24 cellular contexts compared by ENCODE assay signal in genomic region chr12:80781313-80781712, GRCh38.
DNase-seq lines count a peak whose midpoint lies in the region; TF ChIP-seq lines count a peak whose summit lies in the region.
"Had no signal": no experiment of that assay in that cellular context is flagged by ENCODE, and none has a peak within 500 bp of the region (broad histone marks: within the 10 kb centered on the region; RNA-seq: fewer than 3 reads in every experiment).

No MANE protein-coding gene starts in this region.

- H3K36me3 Mint-ChIP-seq in H9 (ENCODE audit: insufficient read depth in 1 of 3, low read depth in 3 of 3), result peaks cover 23 to 38% (median 27%) of the 10 kb centered on the region in 3 experiments
- H3K36me3 Mint-ChIP-seq: CD4-positive, CD25-positive, alpha-beta regulatory T cell had no signal

- no peak overlapping the region for H2BK120ac ChIP-seq in H9 (ENCODE audit: low read depth, low read length, poor library complexity, severe bottlenecking)

- H3K9ac ChIP-seq in H9 (ENCODE audit: extremely low read depth, insufficient read length, low read length) (no peak overlapping the region), iPS-15b (ENCODE audit: low read depth, low read length) (no peak overlapping the region)
- H3K9ac ChIP-seq: BLaER1, GM23248 had no signal

- no peak overlapping the region for H3K4ac ChIP-seq in H9 (ENCODE audit: low read depth, low read length)

- DNase-seq in H9 (no peak), NCI-H146 treated with DMSO at 0.1 percent for 48 hours (lab: John Stamatoyannopoulos, UW; ENCODE audit: unreplicated experiment) (peak; percentile 44), osteoblast (ENCODE audit: insufficient read length, low spot score, missing footprints) (no peak), kidney glomerular epithelial cell (lab: John Stamatoyannopoulos, UW) (no peak), T-helper 2 cell (no peak)
- no peak for DNase-seq in activated T-cell treated with anti-CD3 and anti-CD28 coated beads, Interleukin-2, amount 50 U/mL, for 1 hour
- DNase-seq: CD4-positive, CD25-positive, alpha-beta regulatory T cell; DMS153; DND-41; GM23248; HCEC 1CT; Karpas-422; NCI-H1092; NCI-H1417 treated with DMSO at 0.1 percent for 48 hours; NCI-H187 treated with DMSO at 0.1 percent for 48 hours; NCI-H2171 treated with DMSO at 0.1 percent for 48 hours; NCI-H345; NCI-H510A treated with DMSO at 0.1 percent for 48 hours; NCI-H774; PC-9; Right ventricle myocardium superior had no signal

- H3K23ac ChIP-seq in H9 (ENCODE audit: insufficient read length, low read depth, low read length), result no peak overlapping the region

- H3K4me3 ChIP-seq in iPS-15b (ENCODE audit: low read depth, low read length) (peak overlapping the region; percentile 22), osteoblast (ENCODE audit: insufficient read depth, low read length) (no peak overlapping the region)
- H3K4me3 ChIP-seq: BLaER1, GM23248, PC-9, SJSA1 had no signal

- H4K20me1 ChIP-seq in H9 (ENCODE audit: control insufficient read depth, insufficient read depth, insufficient read length) (no peaks in the 10 kb centered on the region), osteoblast (ENCODE audit: insufficient read depth, low read length) (no peaks in the 10 kb centered on the region)
- H4K20me1 ChIP-seq: BLaER1 had no signal

- no peak overlapping the region for H3K18ac ChIP-seq in H9 (ENCODE audit: insufficient read length, low read depth, low read length)

- peaks cover 68 to 76% of the 10 kb centered on the region in 2 experiments for H3K4me1 Mint-ChIP-seq in H9
- H3K4me1 Mint-ChIP-seq: CD4-positive, CD25-positive, alpha-beta regulatory T cell had no signal

- H2AFZ ChIP-seq in H9 (ENCODE audit: low read length), result no peak overlapping the region
- peak overlapping the region; percentile 23 for H2AFZ ChIP-seq in osteoblast (ENCODE audit: low read length)
- H2AFZ ChIP-seq: GM23248, PC-9 had no signal

- H3K4me1 ChIP-seq in H9 (ENCODE audit: insufficient read depth, low read length), result peaks cover 4% of the 10 kb centered on the region; the same call in 1 of the 2 replicates
- H3K4me1 ChIP-seq in iPS-15b (ENCODE audit: control insufficient read depth, insufficient read depth, low read length), result peaks cover 17% of the 10 kb centered on the region
- H3K4me1 ChIP-seq in osteoblast (ENCODE audit: insufficient read depth, low read length), result peaks cover 14% of the 10 kb centered on the region

- H2AK5ac ChIP-seq in H9 (ENCODE audit: insufficient read length, low read length), result no peak overlapping the region

- no peak overlapping the region for H3T11ph ChIP-seq in H9 (ENCODE audit: low read length)

- H2BK15ac ChIP-seq in H9 (ENCODE audit: low read depth, low read length), result no peak overlapping the region

- H3K36me3 ChIP-seq in iPS-15b (ENCODE audit: control insufficient read depth, insufficient read depth, low read length) (no peaks in the 10 kb centered on the region), osteoblast (ENCODE audit: insufficient read depth, low read length) (no peaks in the 10 kb centered on the region)
- H3K36me3 ChIP-seq: BLaER1, SJSA1 had no signal

- H3K27me3 Mint-ChIP-seq in H9 (ENCODE audit: low read depth), result no peaks in the 10 kb centered on the region
- H3K27me3 Mint-ChIP-seq: CD4-positive, CD25-positive, alpha-beta regulatory T cell had no signal

- peak overlapping the region; percentile 82 to 96 (median 83); a peak in 6 of 7 replicates for H3K27ac Mint-ChIP-seq in H9
- H3K27ac Mint-ChIP-seq: CD4-positive, CD25-positive, alpha-beta regulatory T cell had no signal

- H3K27me3 ChIP-seq in H9 (ENCODE audit: insufficient read depth, low read length) (no peaks in the 10 kb centered on the region), iPS-15b (ENCODE audit: control insufficient read depth, insufficient read depth, low read length) (no peaks in the 10 kb centered on the region), osteoblast (ENCODE audit: insufficient read depth, low read length) (no peaks in the 10 kb centered on the region)
- H3K27me3 ChIP-seq: BLaER1, SJSA1 had no signal

- no peak overlapping the region for H2BK5ac ChIP-seq in H9 (ENCODE audit: insufficient read length, low read length)

- no peak overlapping the region for H3K14ac ChIP-seq in H9 (ENCODE audit: insufficient read depth, low read length)

- H3K4me3 Mint-ChIP-seq in H9, result no peak overlapping the region; a peak in 2 of 5 replicates
- H3K4me3 Mint-ChIP-seq: CD4-positive, CD25-positive, alpha-beta regulatory T cell had no signal

- H3K79me2 ChIP-seq in H9 (ENCODE audit: insufficient read depth, low read length), result no peaks in the 10 kb centered on the region
- H3K79me2 ChIP-seq in osteoblast (ENCODE audit: insufficient read depth, low read length), result no peaks in the 10 kb centered on the region

- H2BK12ac ChIP-seq in H9 (ENCODE audit: insufficient read length, low read depth, low read length), result no peak overlapping the region

- H4K8ac ChIP-seq in H9 (replicated peaks; ENCODE audit: insufficient read length, low read depth, low read length), result no peak overlapping the region

- no CpG with 5 or more reads among the region's 1 CpG for WGBS in H9 (ENCODE audit: extremely low coverage, insufficient read length, low lambda C conversion rate)

- H3K79me1 ChIP-seq in H9 (ENCODE audit: insufficient read depth, low read depth, low read length, poor library complexity, severe bottlenecking), result no peaks in the 10 kb centered on the region

- H3K4me2 ChIP-seq in H9 (ENCODE audit: insufficient read depth, insufficient read length, low read length) (peak overlapping the region; percentile 2), osteoblast (ENCODE audit: insufficient read depth, low read length) (no peak overlapping the region)
- H3K4me2 ChIP-seq: BLaER1, PC-9 had no signal

- H3K27ac ChIP-seq in H9 (ENCODE audit: insufficient read length, low read depth, low read length) (no peak overlapping the region), osteoblast (ENCODE audit: low read depth, low read length) (no peak overlapping the region)
- H3K27ac ChIP-seq: BLaER1, GM23248, PC-9, SJSA1 had no signal

- H3K9me3 ChIP-seq in H9 (ENCODE audit: control insufficient read depth, low read depth, low read length), result no peaks in the 10 kb centered on the region
- H3K9me3 ChIP-seq in iPS-15b (ENCODE audit: control insufficient read depth, insufficient read depth, low read length), result no peaks in the 10 kb centered on the region
- no peaks in the 10 kb centered on the region for H3K9me3 ChIP-seq in osteoblast (ENCODE audit: low read depth, low read length)

- H3K9me3 Mint-ChIP-seq in H9, result peaks cover 12 to 18% of the 10 kb centered on the region in 2 experiments

- H4K91ac ChIP-seq in H9 (ENCODE audit: insufficient read length, low read depth, low read length), result no peak overlapping the region

- H3K56ac ChIP-seq in H9 (ENCODE audit: insufficient read length, low read depth, low read length), result no peak overlapping the region

- H4K5ac ChIP-seq in H9 (ENCODE audit: insufficient read length, low read depth, low read length), result no peak overlapping the region

- TF ChIP-seq CTCF in H9 (conservative IDR thresholded peaks at IDR 0.05), result no peak
- TF ChIP-seq CTCF in osteoblast (IDR thresholded peaks at IDR 0.05; ENCODE audit: extremely low read depth, low read depth, low read length), result no peak

- H2BK20ac ChIP-seq in H9 (ENCODE audit: low read depth, low read length, poor library complexity, severe bottlenecking), result no peak overlapping the region

- no peaks in the 10 kb centered on the region for H3K23me2 ChIP-seq in H9 (ENCODE audit: insufficient read length, low read depth, low read length, poor library complexity, severe bottlenecking)
